Comparison of ENCODE assay signal across 18 cellular contexts in the genomic region with DNA sequence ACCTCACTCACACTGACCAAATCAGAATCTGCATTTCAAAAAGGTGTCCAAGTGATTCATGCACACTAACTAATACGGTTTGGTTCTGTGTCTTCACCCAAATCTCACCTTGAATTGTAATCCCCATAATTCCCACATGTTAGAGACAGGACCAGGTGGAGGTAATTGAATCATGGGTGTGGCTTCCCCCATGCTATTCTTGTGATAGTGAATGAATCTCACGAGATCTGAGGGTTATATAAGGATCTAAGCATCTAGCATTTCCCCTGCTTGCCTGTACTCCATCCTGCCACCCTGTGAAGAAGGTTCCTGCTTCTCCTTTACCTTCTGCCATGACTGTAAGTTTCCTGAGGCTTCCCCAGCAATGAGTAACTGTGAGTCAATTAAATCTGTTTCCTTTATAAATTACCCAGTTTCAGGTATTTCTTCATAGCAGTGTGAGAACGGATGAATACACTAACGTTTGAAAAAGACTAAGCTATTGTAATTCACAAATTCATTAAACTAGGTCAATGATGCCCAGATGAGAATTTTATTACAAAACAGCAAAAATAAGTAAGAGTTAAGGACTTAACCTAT.
DNase-seq lines count a peak whose midpoint lies in the region; ATAC-seq and TF ChIP-seq lines count a peak whose summit lies in the region.
"Had no signal": no experiment of that assay in that cellular context is flagged by ENCODE, and none has a peak within 500 bp of the region (broad histone marks: within the 10 kb centered on the region; RNA-seq: fewer than 3 reads in every experiment).

No MANE protein-coding gene starts in this region.

- 70% methylated on average over 4 of the region's 4 CpGs for WGBS in smooth muscle cell (ENCODE audit: low lambda C conversion rate)

- H3K4me2 ChIP-seq in GM23338, result no peak overlapping the region; the same call in 1 of the 2 replicates
- peak overlapping the region; percentile 62 for H3K4me2 ChIP-seq in Karpas-422 (ENCODE audit: low read depth, low read length, poor library complexity, severe bottlenecking)
- no peak overlapping the region for H3K4me2 ChIP-seq in smooth muscle cell
- H3K4me2 ChIP-seq: BLaER1, KMS-11 had no signal

- H3K79me2 ChIP-seq in GM23338 (replicated peaks; ENCODE audit: insufficient read depth) (no peaks in the 10 kb centered on the region), Karpas-422 (ENCODE audit: low read length) (no peaks in the 10 kb centered on the region), smooth muscle cell (ENCODE audit: low read depth) (no peaks in the 10 kb centered on the region)

- H3K36me3 Mint-ChIP-seq in GM23338 (ENCODE audit: low read depth) (peaks cover 39% of the 10 kb centered on the region), WTC11 (peaks cover 37% of the 10 kb centered on the region)
- H3K36me3 Mint-ChIP-seq in T-helper 2 cell treated with Interferon-gamma antibody and Interleukin-4, amounts not matched to agents 5 μg/mL and 100 μg/mL, for 36 hours (ENCODE audit: low read depth), result no peaks in the 10 kb centered on the region
- H3K36me3 Mint-ChIP-seq: CD8-positive, alpha-beta T cell had no signal

- peaks cover 35% of the 10 kb centered on the region for H3K4me1 ChIP-seq in GM23338 (ENCODE audit: insufficient read depth)
- H3K4me1 ChIP-seq in Karpas-422 (ENCODE audit: low read length), result peaks cover 33% of the 10 kb centered on the region
- H3K4me1 ChIP-seq in smooth muscle cell (ENCODE audit: low read depth), result no peaks in the 10 kb centered on the region
- H3K4me1 ChIP-seq: BLaER1 had no signal

- H3K27me3 ChIP-seq in GM23338 (ENCODE audit: insufficient read depth), result no peaks in the 10 kb centered on the region
- H3K27me3 ChIP-seq in Karpas-422 (ENCODE audit: low read length), result no peaks in the 10 kb centered on the region
- peaks cover 7% of the 10 kb centered on the region for H3K27me3 ChIP-seq in smooth muscle cell (ENCODE audit: low read depth)
- H3K27me3 ChIP-seq: BLaER1 had no signal

- POLR2A ChIA-PET in WTC11 (lab: Charles Lee), result no interaction called here

- H3F3A ChIP-seq in GM23338 (replicated peaks; ENCODE audit: low read depth), result no peaks in the 10 kb centered on the region
- no peaks in the 10 kb centered on the region for H3F3A ChIP-seq in smooth muscle cell (ENCODE audit: low read depth)

- H3K4me3 ChIP-seq in GM23338 (no peak overlapping the region), Karpas-422 (ENCODE audit: low read length) (peak overlapping the region; percentile 49), smooth muscle cell (no peak overlapping the region)
- H3K4me3 ChIP-seq: BLaER1, GM23248 had no signal

- H2AFZ ChIP-seq in GM23338, result no peak overlapping the region
- H2AFZ ChIP-seq in Karpas-422 (ENCODE audit: low read length), result no peak overlapping the region
- H2AFZ ChIP-seq in smooth muscle cell (ENCODE audit: low read depth), result no peak overlapping the region
- H2AFZ ChIP-seq: GM23248 had no signal

- H3K27ac Mint-ChIP-seq in GM23338 (no peak overlapping the region), WTC11 (peak overlapping the region; percentile 10; the same call in 1 of the 2 replicates)
- no peak overlapping the region for H3K27ac Mint-ChIP-seq in T-helper 2 cell treated with Interferon-gamma antibody and Interleukin-4, amounts not matched to agents 5 μg/mL and 100 μg/mL, for 36 hours
- H3K27ac Mint-ChIP-seq: CD8-positive, alpha-beta T cell had no signal

- ATAC-seq in GM23338, result no peak
- ATAC-seq in WTC11, result no peak; the same call in 1 of the 2 replicates
- ATAC-seq in HG02884 (IDR thresholded peaks at IDR 0.05; ENCODE audit: unreplicated experiment), result no peak
- ATAC-seq: CD8-positive, alpha-beta T cell; HCT116 had no signal

- TF ChIP-seq CTCF in GM23338 (conservative IDR thresholded peaks at IDR 0.05; ENCODE audit: low read depth in 2 of 2), result no peak
- TF ChIP-seq CTCF in WTC11 (IDR thresholded peaks at IDR 0.05), result no peak
- no peak for TF ChIP-seq CTCF in smooth muscle cell (IDR thresholded peaks at IDR 0.05; ENCODE audit: borderline replicate concordance, insufficient read depth, poor library complexity, severe bottlenecking)

- no peaks in the 10 kb centered on the region for H3K36me3 ChIP-seq in GM23338 (ENCODE audit: insufficient read depth)
- H3K36me3 ChIP-seq in Karpas-422 (ENCODE audit: insufficient read depth, low read length), result peaks cover 18% of the 10 kb centered on the region
- no peaks in the 10 kb centered on the region for H3K36me3 ChIP-seq in smooth muscle cell (ENCODE audit: low read depth)
- H3K36me3 ChIP-seq: BLaER1 had no signal

- H3K9ac ChIP-seq in Karpas-422 (ENCODE audit: low read length), result peak overlapping the region; percentile 50
- no peak overlapping the region for H3K9ac ChIP-seq in smooth muscle cell (ENCODE audit: low read depth)
- H3K9ac ChIP-seq: BLaER1, GM23248, KMS-11 had no signal

- H3K4me3 Mint-ChIP-seq in GM23338 (no peak overlapping the region), WTC11 (no peak overlapping the region)
- H3K4me3 Mint-ChIP-seq in T-helper 2 cell treated with Interferon-gamma antibody and Interleukin-4, amounts not matched to agents 5 μg/mL and 100 μg/mL, for 36 hours, result no peak overlapping the region
- H3K4me3 Mint-ChIP-seq: CD8-positive, alpha-beta T cell had no signal

- H3K27me3 Mint-ChIP-seq in GM23338 (ENCODE audit: insufficient read depth, low read depth, poor library complexity) (peaks cover 5% of the 10 kb centered on the region), WTC11 (ENCODE audit: low read depth) (no peaks in the 10 kb centered on the region; the same call in none of the 2 replicates)
- no peaks in the 10 kb centered on the region for H3K27me3 Mint-ChIP-seq in T-helper 2 cell treated with Interferon-gamma antibody and Interleukin-4, amounts not matched to agents 5 μg/mL and 100 μg/mL, for 36 hours (ENCODE audit: low read depth)

- H3K9me2 ChIP-seq in GM23338 (ENCODE audit: insufficient read depth) (no peaks in the 10 kb centered on the region), Karpas-422 (replicated peaks; ENCODE audit: insufficient read depth, low read length) (no peaks in the 10 kb centered on the region)

- no peaks in the 10 kb centered on the region for H4K20me1 ChIP-seq in GM23338 (replicated peaks; ENCODE audit: insufficient read depth)
- no peaks in the 10 kb centered on the region for H4K20me1 ChIP-seq in Karpas-422 (ENCODE audit: insufficient read depth, low read depth, low read length)
- H4K20me1 ChIP-seq in smooth muscle cell (ENCODE audit: low read depth), result no peaks in the 10 kb centered on the region
- H4K20me1 ChIP-seq: BLaER1 had no signal

- H3K9me3 Mint-ChIP-seq in GM23338, result peaks cover 25% of the 10 kb centered on the region
- peaks cover 24% of the 10 kb centered on the region for H3K9me3 Mint-ChIP-seq in WTC11
- peaks cover 60% of the 10 kb centered on the region for H3K9me3 Mint-ChIP-seq in T-helper 2 cell treated with Interferon-gamma antibody and Interleukin-4, amounts not matched to agents 5 μg/mL and 100 μg/mL, for 36 hours

- H3K4me1 Mint-ChIP-seq in GM23338, result peaks cover 37% of the 10 kb centered on the region
- H3K4me1 Mint-ChIP-seq in WTC11, result peaks cover 89% of the 10 kb centered on the region
- no peaks in the 10 kb centered on the region for H3K4me1 Mint-ChIP-seq in T-helper 2 cell treated with Interferon-gamma antibody and Interleukin-4, amounts not matched to agents 5 μg/mL and 100 μg/mL, for 36 hours (ENCODE audit: low read depth)

- H3K27ac ChIP-seq in GM23338 (ENCODE audit: low read depth), result peak overlapping the region; percentile 5; the same call in 1 of the 2 replicates
- H3K27ac ChIP-seq in Karpas-422 (ENCODE audit: low read length), result peak overlapping the region; percentile 75
- no peak overlapping the region for H3K27ac ChIP-seq in smooth muscle cell (ENCODE audit: low read depth)
- H3K27ac ChIP-seq: BLaER1, GM23248, KMS-11 had no signal

- H3K9me3 ChIP-seq in Karpas-422 (ENCODE audit: low read length), result peaks cover 14% of the 10 kb centered on the region
- H3K9me3 ChIP-seq in smooth muscle cell (replicated peaks; ENCODE audit: low read depth), result no peaks in the 10 kb centered on the region

- CTCF ChIA-PET in WTC11 (lab: Charles Lee), result no interaction called here

- DNase-seq in GM23338 (ENCODE audit: low spot score), result no peak
- peak; percentile 81 for DNase-seq in Karpas-422
- DNase-seq in WTC11 (ENCODE audit: low spot score), result no peak
- DNase-seq in kidney tubule cell (ENCODE audit: low spot score), result peak; percentile 57
- DNase-seq in T-helper 2 cell treated with Interferon-gamma antibody and Interleukin-4, amounts not matched to agents 5 μg/mL and 100 μg/mL, for 36 hours (ENCODE audit: low spot score), result no peak
- DNase-seq in smooth muscle cell (lab: John Stamatoyannopoulos, UW; ENCODE audit: unreplicated experiment), result no peak
- DNase-seq: CD8-positive, alpha-beta T cell; GM23248; NCI-H1048; NCI-H1436; NCI-H2029 treated with DMSO at 0.1 percent for 48 hours; NCI-H510A; NCI-H774; SHP77 treated with DMSO at 0.1 percent for 48 hours had no signal

TF ChIP-seq in GM23338, 12 proteins besides CTCF, POLR2A, EP300 and RAD21:
- TF ChIP-seq STAT1 (IDR thresholded peaks at IDR 0.05; ENCODE audit: unreplicated experiment), result no peak
- TF ChIP-seq EZH2phosphoT487 (IDR thresholded peaks at IDR 0.05; ENCODE audit: unreplicated experiment), result no peak
- no peak for TF ChIP-seq ZNF331 (CRISPR knock-in tag; IDR thresholded peaks at IDR 0.05; ENCODE audit: low read depth)

TF ChIP-seq in WTC11, 78 proteins besides CTCF, POLR2A, EP300 and RAD21 (continues in another document):
- no peak for TF ChIP-seq FOXP1 (CRISPR knock-in tag; IDR thresholded peaks at IDR 0.05; ENCODE audit: borderline replicate concordance)

Comparison
In these comparisons a context has a peak if more than half of its experiments do, and no peak if none do; other contexts are left out.
1. DNase-seq: peak in Karpas-422 (single experiment) and kidney tubule cell (single experiment); none in GM23338 (single experiment), WTC11 (single experiment), T-helper 2 cell treated with Interferon-gamma antibody and Interleukin-4, amounts not matched to agents 5 μg/mL and 100 μg/mL, for 36 hours (single experiment) and smooth muscle cell (single experiment).